8 cellular contexts compared by ENCODE assay signal in genomic region chr14:61695695-61696527, GRCh38. TPM values are rescaled to one million over a fixed set of nuclear protein-coding genes. Genes with fewer than 3 reads are reported as not detected.
DNase-seq lines count a peak whose midpoint lies in the region; ATAC-seq and TF ChIP-seq lines count a peak whose summit lies in the region.

No MANE protein-coding gene starts in this region.

- no peak for TF ChIP-seq CTCF in tibial artery (IDR thresholded peaks at IDR 0.05)

- H3K4me1 ChIP-seq in CD4-positive, CD25-positive, alpha-beta regulatory T cell (ENCODE audit: control insufficient read depth, insufficient read depth, low read length, poor library complexity, severe bottlenecking), result peaks cover 48% of the 10 kb centered on the region
- peaks cover 0 to 52% (median 3%) of the 10 kb centered on the region in 4 donors for H3K4me1 ChIP-seq in tibial artery

- H3K27me3 Mint-ChIP-seq in CD4-positive, CD25-positive, alpha-beta regulatory T cell, result peaks cover 8% of the 10 kb centered on the region

- no peaks in the 10 kb centered on the region for H3K9me3 ChIP-seq in CD4-positive, CD25-positive, alpha-beta regulatory T cell (ENCODE audit: control insufficient read depth in 2 of 2, low read length in 2 of 2)
- no peaks in the 10 kb centered on the region for H3K9me3 ChIP-seq in tibial artery

- intact Hi-C loops in tibial artery (cut with DNase I; ENCODE audit: low total_unique reads), result loop anchor here (5.0 to 10.0 kb wide), 3 partner anchors 56 to 224 kb away; no protein-coding TSS in a partner anchor

- H3K36me3 Mint-ChIP-seq in CD4-positive, CD25-positive, alpha-beta regulatory T cell, result no peaks in the 10 kb centered on the region

- no peaks in the 10 kb centered on the region for H3K27me3 ChIP-seq in CD4-positive, CD25-positive, alpha-beta regulatory T cell (ENCODE audit: control insufficient read depth, insufficient read depth, low read length)
- no peaks in the 10 kb centered on the region for H3K27me3 ChIP-seq in tibial artery

- H3K9me3 Mint-ChIP-seq in CD4-positive, CD25-positive, alpha-beta regulatory T cell, result peaks cover 0 to 3% (median 0%) of the 10 kb centered on the region in 7 donors

- DNase-seq in CD4-positive, CD25-positive, alpha-beta regulatory T cell, result peak; percentile 34 to 58 (median 41)
- DNase-seq in Jurkat, Clone E6-1 (ENCODE audit: low read depth, low spot score), result no peak
- DNase-seq in SHP77 (lab: John Stamatoyannopoulos, UW) (peak; percentile 61 to 73), germinal center (ENCODE audit: low spot score) (peak; percentile 31), nucleus accumbens (lab: John Stamatoyannopoulos, UW) (peak in 47 of 56 donors; percentile 22 to 76 (median 56)), tibial artery (peak; percentile 69 to 83)
- peak in 3 of 4 experiments; percentile 27 to 38 (median 34) for DNase-seq in activated naive CD4-positive, alpha-beta T cell (lab: John Stamatoyannopoulos, UW)

- H3K36me3 ChIP-seq in CD4-positive, CD25-positive, alpha-beta regulatory T cell (ENCODE audit: control insufficient read depth, insufficient read depth, low read length), result no peaks in the 10 kb centered on the region
- H3K36me3 ChIP-seq in tibial artery, result no peaks in the 10 kb centered on the region

- H3K4me3 ChIP-seq in CD4-positive, CD25-positive, alpha-beta regulatory T cell (ENCODE audit: low read depth, low read length), result peak overlapping the region; percentile 95
- H3K4me3 ChIP-seq in Jurkat, Clone E6-1 (ENCODE audit: low read length), result peak overlapping the region; percentile 89
- H3K4me3 ChIP-seq in tibial artery, result peak overlapping the region; percentile 72 to 90

- H3K27ac Mint-ChIP-seq in CD4-positive, CD25-positive, alpha-beta regulatory T cell, result peak overlapping the region; percentile 94 to 97 (median 95)

- H3K4me1 Mint-ChIP-seq in CD4-positive, CD25-positive, alpha-beta regulatory T cell, result peaks cover 37 to 62% (median 52%) of the 10 kb centered on the region in 4 donors

- peak overlapping the region; percentile 91 to 98 (median 96) for H3K4me3 Mint-ChIP-seq in CD4-positive, CD25-positive, alpha-beta regulatory T cell

- H3K27ac ChIP-seq in CD4-positive, CD25-positive, alpha-beta regulatory T cell (ENCODE audit: insufficient read depth, low read length, poor library complexity, severe bottlenecking), result peak overlapping the region; percentile 89
- H3K27ac ChIP-seq in tibial artery, result peak overlapping the region; percentile 92 to 99

- no peak for ATAC-seq in CD4-positive, CD25-positive, alpha-beta regulatory T cell (ENCODE audit: low read depth in 2 of 2)
- ATAC-seq in GM21390 (IDR thresholded peaks at IDR 0.05; ENCODE audit: unreplicated experiment), result peak; percentile 4

RNA-seq across cellular contexts. Expression of gene HIF1A, which starts 0.6 kb away (rescaled TPM):
- 123 TPM for total RNA-seq in CD4-positive, CD25-positive, alpha-beta regulatory T cell
- polyA plus RNA-seq in CD4-positive, CD25-positive, alpha-beta regulatory T cell, result 10 to 100 TPM; 48.2 to 62.3 (median 57.5) TPM
- 36.3 TPM for polyA plus RNA-seq in Jurkat, Clone E6-1 (2012; ENCODE audit: insufficient read depth, insufficient read length)
